ENCODE assay signal across 1 cellular context in genomic region chr2:235171511-235172130, GRCh38.
A peak's percentile ranks its signal among the peaks of the same experiment; 100 is the strongest.
TF ChIP-seq lines count a peak whose summit lies in the region.

No MANE protein-coding gene starts in this region.

TF ChIP-seq in K562, 482 proteins besides CTCF, POLR2A, EP300 and RAD21 (continued from another document):
- TF ChIP-seq ZBTB8A (IDR thresholded peaks at IDR 0.05; ENCODE audit: partially characterized antibody) (no peak), SMARCA4 (IDR thresholded peaks at IDR 0.05) (peak; percentile 52; the same call in 1 of the 2 replicates), NUFIP1 (IDR thresholded peaks at IDR 0.05; ENCODE audit: partially characterized antibody) (no peak), MAFF (IDR thresholded peaks at IDR 0.05; ENCODE audit: low read length) (peak; percentile 76; the same call in 1 of the 2 replicates), MAFG (tag; conservative IDR thresholded peaks at IDR 0.05) (peak; percentile 99), TAL1 (IDR thresholded peaks at IDR 0.05) (0 out of 2 replicates have a peak, but pooled peaks have one; percentile 12), SOX6 (IDR thresholded peaks at IDR 0.05) (peak; percentile 38; the same call in 1 of the 2 replicates), DIDO1 (tag; IDR thresholded peaks at IDR 0.05; ENCODE audit: low read depth) (peak; percentile 30; the same call in 1 of the 2 replicates), NR2C1 (IDR thresholded peaks at IDR 0.05) (no peak), NR2C1 (tag; IDR thresholded peaks at IDR 0.05) (0 out of 2 replicates have a peak, but pooled peaks have one; percentile 42), ZFP30 (CRISPR knock-in tag; IDR thresholded peaks at IDR 0.05; ENCODE audit: borderline replicate concordance) (no peak), MAFK (IDR thresholded peaks at IDR 0.05; ENCODE audit: low read length) (peak; percentile 60; the same call in 1 of the 2 replicates), NONO (IDR thresholded peaks at IDR 0.05; ENCODE audit: low read depth in 2 of 2, low read length in 1 of 2) (no peak), CTBP1 (IDR thresholded peaks at IDR 0.05; ENCODE audit: borderline replicate concordance) (0 out of 2 replicates have a peak, but pooled peaks have one; percentile 34), E4F1 (CRISPR knock-in tag; IDR thresholded peaks at IDR 0.05; ENCODE audit: borderline replicate concordance) (no peak), PCBP1 (IDR thresholded peaks at IDR 0.05; ENCODE audit: low read depth, low read length, poor library complexity, severe bottlenecking) (no peak), BACH1 (tag; IDR thresholded peaks at IDR 0.05) (peak; percentile 94), ETV6 (IDR thresholded peaks at IDR 0.05; ENCODE audit: borderline replicate concordance in 1 of 2, low read depth in 2 of 2, low read length in 1 of 2) (no peak), ETV6 (CRISPR knock-in tag; IDR thresholded peaks at IDR 0.05; ENCODE audit: borderline replicate concordance) (no peak), ZKSCAN1 (IDR thresholded peaks at IDR 0.05; ENCODE audit: low read depth, low read length) (no peak), SAP30 (IDR thresholded peaks at IDR 0.05; ENCODE audit: borderline replicate concordance, insufficient read depth, low read depth, low read length, poor library complexity, severe bottlenecking) (no peak), FOXK2 (conservative IDR thresholded peaks at IDR 0.05 in 1 of 2, IDR thresholded peaks at IDR 0.05 in 1 of 2; ENCODE audit: low read depth in 2 of 2) (peak; percentile 32 to 46; a peak in 1 of 4 replicates), RBM39 (optimal IDR thresholded peaks at IDR 0.05; ENCODE audit: low read depth, low read length) (no peak), ZZZ3 (IDR thresholded peaks at IDR 0.05) (no peak), MCM2 (IDR thresholded peaks at IDR 0.05; ENCODE audit: low read depth) (no peak), ZFP1 (CRISPR knock-in tag; IDR thresholded peaks at IDR 0.05) (no peak), RFX1 (IDR thresholded peaks at IDR 0.05) (0 out of 2 replicates have a peak, but pooled peaks have one; percentile 0), ARID1B (IDR thresholded peaks at IDR 0.05) (peak; percentile 51; the same call in 1 of the 2 replicates), JUND (IDR thresholded peaks at IDR 0.05; ENCODE audit: borderline replicate concordance, low read depth, low read length) (no peak), JUND (tag; IDR thresholded peaks at IDR 0.05; ENCODE audit: borderline replicate concordance, low read depth, low read length) (peak; percentile 55; the same call in 1 of the 3 replicates), NFE2L1 (tag; IDR thresholded peaks at IDR 0.05; ENCODE audit: borderline replicate concordance, low read depth) (peak; percentile 90), ZNF316 (IDR thresholded peaks at IDR 0.05) (peak; percentile 94), ZBTB40 (IDR thresholded peaks at IDR 0.05) (0 out of 2 replicates have a peak, but pooled peaks have one; percentile 31), ZBTB40 (CRISPR knock-in tag; IDR thresholded peaks at IDR 0.05) (no peak), NR2C2 (CRISPR knock-in tag; IDR thresholded peaks at IDR 0.05) (no peak), NR2C2 (tag; IDR thresholded peaks at IDR 0.05) (peak; percentile 45; the same call in 1 of the 2 replicates), C11orf30 (IDR thresholded peaks at IDR 0.05; ENCODE audit: low read depth) (peak; percentile 84), BDP1 (IDR thresholded peaks at IDR 0.05; ENCODE audit: insufficient read depth, insufficient read length) (no peak), HDAC6 (IDR thresholded peaks at IDR 0.05; ENCODE audit: low read depth, low read length) (no peak), IRF9 (tag; IDR thresholded peaks at IDR 0.05) (peak; percentile 59; the same call in 1 of the 2 replicates), DPF2 (IDR thresholded peaks at IDR 0.05) (peak; percentile 57)
